19 cellular contexts compared by ENCODE assay signal in the genomic region with DNA sequence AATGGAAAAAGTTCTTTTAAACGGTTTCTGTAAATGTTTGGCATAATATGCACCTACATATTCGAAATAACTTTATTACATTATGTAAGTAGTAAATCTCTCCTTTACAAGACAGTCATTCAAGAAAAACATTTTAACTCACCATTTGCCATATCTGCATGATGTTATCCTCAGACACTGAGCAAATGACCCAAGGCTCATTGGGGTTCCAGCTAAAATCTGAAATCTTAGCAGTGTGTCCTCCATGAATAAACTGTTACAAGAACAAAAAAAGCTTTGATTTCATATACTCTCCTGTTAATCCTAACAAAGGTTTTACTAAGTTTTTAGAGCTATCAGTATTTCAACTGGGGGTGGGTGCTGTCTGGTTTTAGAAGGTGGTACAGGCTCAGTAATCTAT.
"Had no signal": no experiment of that assay in that cellular context is flagged by ENCODE, and none has a peak within 500 bp of the region (broad histone marks: within the 10 kb centered on the region; RNA-seq: fewer than 3 reads in every experiment).

No MANE protein-coding gene starts in this region.

- H3K9me3 ChIP-seq: SJSA1 had no signal

- H3K4me3 ChIP-seq: SJSA1, SK-N-MC had no signal

- H3K27me3 ChIP-seq: SJSA1 had no signal

- H3K4me1 ChIP-seq: SJSA1 had no signal

- DNase-seq: KBM-7, MV-4-11, NCI-H1092, NCI-H1105 treated with DMSO at 0.1 percent for 48 hours, NCI-H1417 treated with DMSO at 0.1 percent for 48 hours, NCI-H146, NCI-H1694 treated with DMSO at 0.1 percent for 48 hours, NCI-H1930, NCI-H2081, NCI-H2107, NCI-H2227 treated with DMSO at 0.1 percent for 48 hours, NCI-H524, NCI-H526 treated with DMSO at 0.1 percent for 48 hours, NCI-H748 treated with DMSO at 0.1 percent for 48 hours, Right ventricle myocardium superior, RPMI8226, SIG-M5 had no signal

- H3K27ac ChIP-seq: SJSA1, SK-N-MC had no signal
